In the genomic region with DNA sequence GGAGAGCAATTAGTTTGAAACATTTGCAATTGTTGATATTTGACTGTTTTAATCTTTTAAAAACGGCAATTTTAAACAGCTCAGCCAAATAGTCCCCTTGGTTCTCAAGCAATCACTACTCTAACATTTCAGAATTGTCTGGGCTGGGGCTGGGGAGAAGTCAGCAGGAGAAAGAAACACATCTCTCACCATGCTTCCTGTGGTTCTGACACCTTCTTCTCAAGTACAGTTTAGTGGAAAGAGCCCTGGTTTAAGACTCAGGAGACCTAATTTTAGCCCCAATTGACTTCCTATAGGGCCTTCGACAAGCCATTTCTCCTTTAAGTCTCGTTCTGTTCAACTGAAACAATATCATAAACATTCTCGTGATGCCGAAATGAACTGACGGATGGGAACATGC, we compare ENCODE assay signal across 11 cellular contexts.
DNase-seq lines count a peak whose midpoint lies in the region; ATAC-seq, FAIRE-seq and TF ChIP-seq lines count a peak whose summit lies in the region.
"Had no signal": no experiment of that assay in that cellular context is flagged by ENCODE, and none has a peak within 500 bp of the region (broad histone marks: within the 10 kb centered on the region; RNA-seq: fewer than 3 reads in every experiment).

No MANE protein-coding gene starts in this region.

- H3K9me3 ChIP-seq in BLaER1 (no peaks in the 10 kb centered on the region), endothelial cell of umbilical vein (replicated peaks; ENCODE audit: control insufficient read depth, insufficient read depth, low read length) (no peaks in the 10 kb centered on the region)
- H3K9me3 ChIP-seq: heart left ventricle had no signal

- FAIRE-seq in endothelial cell of umbilical vein (lab: Jason Lieb, UNC) = no peak

- H4K20me1 ChIP-seq in BLaER1 (no peaks in the 10 kb centered on the region), endothelial cell of umbilical vein (replicated peaks; ENCODE audit: control insufficient read depth, extremely low read depth, insufficient read depth, low read length) (no peaks in the 10 kb centered on the region)

- H3K27ac ChIP-seq in BLaER1 = no peak overlapping the region
- peak overlapping the region; percentile 83 for H3K27ac ChIP-seq in endothelial cell of umbilical vein (ENCODE audit: insufficient read depth, low read depth, low read length)
- H3K27ac ChIP-seq: heart left ventricle had no signal

- H3K4me1 ChIP-seq in BLaER1 (peaks cover 51% of the 10 kb centered on the region), endothelial cell of umbilical vein (ENCODE audit: control insufficient read depth, extremely low read depth, insufficient read depth, low read length) (peaks cover 30% of the 10 kb centered on the region)

- no peak for TF ChIP-seq CTCF in endothelial cell of umbilical vein (IDR thresholded peaks at IDR 0.05; ENCODE audit: extremely low read depth in 1 of 2, insufficient read depth in 1 of 2, low read depth in 1 of 2, low read length in 2 of 2)

- DNase-seq in NCI-H69 (lab: John Stamatoyannopoulos, UW) (peak; percentile 75), endothelial cell of umbilical vein (ENCODE audit: low read depth, low spot score) (no peak), retina (peak; percentile 9), sciatic nerve (ENCODE audit: low spot score) (no peak), dermis blood vessel endothelial cell (no peak)
- no peak for DNase-seq in effector CD8-positive, alpha-beta T cell (lab: John Stamatoyannopoulos, UW)
- DNase-seq: activated CD4-positive, alpha-beta T cell treated with anti-CD3 and anti-CD28 coated beads for 48 hours; DMS79; heart left ventricle had no signal

- no peak overlapping the region for H3K4me3 ChIP-seq in BLaER1
- H3K4me3 ChIP-seq in endothelial cell of umbilical vein (replicated peaks in 1 of 3; ENCODE audit: insufficient read depth in 1 of 3, low read depth in 1 of 3, low read length in 3 of 3) = no peak overlapping the region
- H3K4me3 ChIP-seq: heart left ventricle had no signal

- TF ChIP-seq POLR2A in endothelial cell of umbilical vein (IDR thresholded peaks at IDR 0.05; ENCODE audit: low read depth, low read length) = no peak

- peak overlapping the region; percentile 57; the same call in 1 of the 2 replicates for H3K4me2 ChIP-seq in BLaER1
- peak overlapping the region; percentile 72 for H3K4me2 ChIP-seq in endothelial cell of umbilical vein (ENCODE audit: insufficient read depth, low read length)

- H3K27me3 ChIP-seq in BLaER1 (no peaks in the 10 kb centered on the region), endothelial cell of umbilical vein (ENCODE audit: control insufficient read depth in 2 of 2, insufficient read depth in 2 of 2, low read length in 2 of 2) (no peaks in the 10 kb centered on the region)
- H3K27me3 ChIP-seq: heart left ventricle had no signal

- POLR2A ChIA-PET in endothelial cell of umbilical vein (lab: Charles Lee) = no interaction called here

- H3K36me3 ChIP-seq in BLaER1 (no peaks in the 10 kb centered on the region), endothelial cell of umbilical vein (ENCODE audit: control insufficient read depth in 2 of 2, extremely low read depth in 1 of 2, insufficient read depth in 2 of 2, low read length in 2 of 2) (no peaks in the 10 kb centered on the region)
- H3K36me3 ChIP-seq: heart left ventricle had no signal

- CTCF ChIA-PET in endothelial cell of umbilical vein (lab: Charles Lee) = interaction anchor here (1.0 to 1.3 kb wide), 2 partner anchors 29 to 423 kb away, joined by 4 to 6 read pairs; no protein-coding TSS in a partner anchor

- dilution Hi-C loops in endothelial cell of umbilical vein (cut with MboI; ENCODE audit: extremely low pct_ligation_motif_present, low sequenced_read_pairs) = no loop called here

- no peaks in the 10 kb centered on the region for H3K9me1 ChIP-seq in endothelial cell of umbilical vein (replicated peaks; ENCODE audit: control insufficient read depth, extremely low read depth, insufficient read depth, low read length)

- H2AFZ ChIP-seq in endothelial cell of umbilical vein (ENCODE audit: low read depth, low read length) = no peak overlapping the region

- BruUV-seq in endothelial cell of umbilical vein (replicated peaks; lab: Mats Ljungman, UMichigan) = TSS peak; percentile 70

- intact Hi-C loops in endothelial cell of umbilical vein (cut with micrococcal nuclease) (loop anchor here (1.0 to 10.0 kb wide), 8 partner anchors 25 to 353 kb away; a partner anchor contains a TSS), sciatic nerve (cut with DNase I) (no loop called here)

- H3K79me2 ChIP-seq in endothelial cell of umbilical vein (ENCODE audit: control insufficient read depth, insufficient read depth, low read length) = no peaks in the 10 kb centered on the region

- no peak for ATAC-seq in sciatic nerve
- ATAC-seq in GM19035 (IDR thresholded peaks at IDR 0.05; ENCODE audit: unreplicated experiment) = no peak

- H3K9ac ChIP-seq in BLaER1 (no peak overlapping the region), endothelial cell of umbilical vein (replicated peaks; ENCODE audit: extremely low read depth, insufficient read depth, low read length) (peak overlapping the region; percentile 21)

TF ChIP-seq in endothelial cell of umbilical vein, 7 proteins besides CTCF, POLR2A, EP300 and RAD21:
- TF ChIP-seq POLR2AphosphoS5 (IDR thresholded peaks at IDR 0.05; ENCODE audit: insufficient read depth, low read depth, low read length) (no peak), FOS (IDR thresholded peaks at IDR 0.05; ENCODE audit: borderline replicate concordance, insufficient read depth, low read length) (no peak), GATA2 (IDR thresholded peaks at IDR 0.05; ENCODE audit: insufficient read depth, insufficient read length, low read depth, low read length) (no peak), MYC (IDR thresholded peaks at IDR 0.05; ENCODE audit: low read depth, low read length) (no peak), EZH2 (IDR thresholded peaks at IDR 0.05; ENCODE audit: borderline replicate concordance, low read depth, low read length, severe bottlenecking) (no peak), JUN (IDR thresholded peaks at IDR 0.05; ENCODE audit: borderline replicate concordance, insufficient read depth, insufficient read length, low read depth) (no peak)
- TF ChIP-seq, protein P1, sequence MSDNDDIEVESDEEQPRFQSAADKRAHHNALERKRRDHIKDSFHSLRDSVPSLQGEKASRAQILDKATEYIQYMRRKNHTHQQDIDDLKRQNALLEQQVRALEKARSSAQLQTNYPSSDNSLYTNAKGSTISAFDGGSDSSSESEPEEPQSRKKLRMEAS (IDR thresholded peaks at IDR 0.05; ENCODE audit: insufficient read depth, insufficient read length) = no peak

Comparison
In these comparisons a context has a peak if more than half of its experiments do, and no peak if none do; other contexts are left out.
1. DNase-seq: peak in NCI-H69 (single experiment) and retina (single experiment); none in endothelial cell of umbilical vein (single experiment), sciatic nerve (single experiment), dermis blood vessel endothelial cell (single experiment) and effector CD8-positive, alpha-beta T cell (single experiment).